ENCODE assay signal across 19 cellular contexts in genomic region chr4:81418572-81418971, GRCh38. TPM values are rescaled to one million over a fixed set of nuclear protein-coding genes. Genes with fewer than 3 reads are reported as not detected.
DNase-seq lines count a peak whose midpoint lies in the region; ATAC-seq, FAIRE-seq and TF ChIP-seq lines count a peak whose summit lies in the region.
"Had no signal": no experiment of that assay in that cellular context is flagged by ENCODE, and none has a peak within 500 bp of the region (broad histone marks: within the 10 kb centered on the region; RNA-seq: fewer than 3 reads in every experiment).

No MANE protein-coding gene starts in this region.

- no peak for TF ChIP-seq EP300 in K562 (IDR thresholded peaks at IDR 0.05; ENCODE audit: low read length)

- no peak for TF ChIP-seq RAD21 in K562 (CRISPR knock-in tag; conservative IDR thresholded peaks at IDR 0.05 in 1 of 2, IDR thresholded peaks at IDR 0.05 in 1 of 2)

- H3K9me3 ChIP-seq in H9 (ENCODE audit: control insufficient read depth, low read depth, low read length) (no peaks in the 10 kb centered on the region), K562 (replicated peaks; ENCODE audit: control insufficient read depth, insufficient read depth, low read depth, low read length) (no peaks in the 10 kb centered on the region)
- H3K9me3 ChIP-seq: A549, Caco-2 had no signal

- H3K23ac ChIP-seq in H9 (ENCODE audit: insufficient read length, low read depth, low read length) = no peak overlapping the region

- no peak for TF ChIP-seq CTCF in H9 (conservative IDR thresholded peaks at IDR 0.05)
- TF ChIP-seq CTCF in K562 (IDR thresholded peaks at IDR 0.05 in 2 of 3, conservative IDR thresholded peaks at IDR 0.05 in 1 of 3; ENCODE audit: insufficient read depth in 2 of 3, low read depth in 1 of 3, low read length in 3 of 3) = no peak
- TF ChIP-seq CTCF in CD14-positive monocyte (IDR thresholded peaks at IDR 0.05) = no peak

- H3K4ac ChIP-seq in H9 (ENCODE audit: low read depth, low read length) = no peak overlapping the region

- no peak overlapping the region for H2BK15ac ChIP-seq in H9 (ENCODE audit: low read depth, low read length)

- H3K4me1 ChIP-seq in H9 (ENCODE audit: insufficient read depth, low read length) = peaks cover 9% of the 10 kb centered on the region; the same call in 1 of the 2 replicates
- H3K4me1 ChIP-seq in K562 (replicated peaks in 1 of 2; ENCODE audit: control insufficient read depth in 2 of 2, insufficient read depth in 2 of 2, low read length in 2 of 2) = peaks cover 7 to 53% of the 10 kb centered on the region in 2 experiments
- H3K4me1 ChIP-seq: A549, Caco-2 had no signal

- H4K91ac ChIP-seq in H9 (ENCODE audit: insufficient read length, low read depth, low read length) = no peak overlapping the region

- H3K27ac Mint-ChIP-seq in H9 = no peak overlapping the region
- H3K27ac Mint-ChIP-seq in memory B cell = peak overlapping the region; percentile 6
- peak overlapping the region in 2 of 7 donors; percentile 54 to 77 for H3K27ac Mint-ChIP-seq in CD14-positive monocyte
- H3K27ac Mint-ChIP-seq: HFFc6 had no signal

- BruUV-seq in K562 (replicated peaks; lab: Mats Ljungman, UMichigan) = no TSS peak

- no peak for ATAC-seq in K562
- no peak for ATAC-seq in memory B cell (ENCODE audit: low read depth)
- ATAC-seq in GM18511 (IDR thresholded peaks at IDR 0.05; ENCODE audit: unreplicated experiment) = no peak
- ATAC-seq: A549, HepG2 had no signal

- H3K27me3 ChIP-seq in H9 (ENCODE audit: insufficient read depth, low read length) (no peaks in the 10 kb centered on the region), K562 (ENCODE audit: control insufficient read depth in 2 of 2, insufficient read depth in 2 of 2, low read length in 2 of 2) (no peaks in the 10 kb centered on the region)

- H4K8ac ChIP-seq in H9 (replicated peaks; ENCODE audit: insufficient read length, low read depth, low read length) = no peak overlapping the region

- no peak overlapping the region for H2BK120ac ChIP-seq in H9 (ENCODE audit: low read depth, low read length, poor library complexity, severe bottlenecking)

- peaks cover 2 to 8% (median 4%) of the 10 kb centered on the region in 3 experiments; a peak in 4 of 7 replicates for H3K36me3 Mint-ChIP-seq in H9 (ENCODE audit: insufficient read depth in 1 of 3, low read depth in 3 of 3)
- H3K36me3 Mint-ChIP-seq in memory B cell = no peaks in the 10 kb centered on the region
- peaks cover 2 to 4% of the 10 kb centered on the region in 2 donors for H3K36me3 Mint-ChIP-seq in CD14-positive monocyte
- H3K36me3 Mint-ChIP-seq: CD8-positive, alpha-beta memory T cell had no signal

- no peak overlapping the region for H3K4me3 Mint-ChIP-seq in H9
- no peak overlapping the region for H3K4me3 Mint-ChIP-seq in memory B cell
- no peak overlapping the region for H3K4me3 Mint-ChIP-seq in CD14-positive monocyte
- H3K4me3 Mint-ChIP-seq: CD8-positive, alpha-beta memory T cell; HFFc6 had no signal

- H3K4me1 Mint-ChIP-seq in H9 = peaks cover 51 to 53% of the 10 kb centered on the region in 2 experiments
- peaks cover 22% of the 10 kb centered on the region for H3K4me1 Mint-ChIP-seq in memory B cell
- peaks cover 23% of the 10 kb centered on the region for H3K4me1 Mint-ChIP-seq in CD14-positive monocyte
- H3K4me1 Mint-ChIP-seq: CD8-positive, alpha-beta memory T cell had no signal

- H3K9me3 Mint-ChIP-seq in H9 = peaks cover 3 to 8% of the 10 kb centered on the region in 2 experiments; a peak in 3 of 5 replicates
- no peaks in the 10 kb centered on the region for H3K9me3 Mint-ChIP-seq in memory B cell
- peaks cover 0 to 6% (median 2%) of the 10 kb centered on the region in 7 donors for H3K9me3 Mint-ChIP-seq in CD14-positive monocyte
- H3K9me3 Mint-ChIP-seq: CD8-positive, alpha-beta memory T cell; HFFc6 had no signal

- H2BK12ac ChIP-seq in H9 (ENCODE audit: insufficient read length, low read depth, low read length) = no peak overlapping the region

- no peaks in the 10 kb centered on the region for H3K79me2 ChIP-seq in H9 (ENCODE audit: insufficient read depth, low read length)
- no peaks in the 10 kb centered on the region for H3K79me2 ChIP-seq in K562 (ENCODE audit: control insufficient read depth, insufficient read depth, low read length)

- H2AFZ ChIP-seq in H9 (ENCODE audit: low read length) = no peak overlapping the region
- peak overlapping the region; percentile 52; the same call in 1 of the 2 replicates for H2AFZ ChIP-seq in K562 (ENCODE audit: low read depth, low read length)

- intact Hi-C loops in K562 (cut with micrococcal nuclease) = no loop called here
- intact Hi-C loops in CD14-positive monocyte (cut with micrococcal nuclease) = loop anchor here in 1 of 2 donors (10.0 kb wide), 1 partner anchor 946 kb away; no protein-coding TSS in a partner anchor

- H3K4me2 ChIP-seq in H9 (ENCODE audit: insufficient read depth, insufficient read length, low read length) = no peak overlapping the region
- H3K4me2 ChIP-seq in K562 (ENCODE audit: insufficient read depth, low read length) = peak overlapping the region; percentile 2; the same call in 1 of the 2 replicates
- H3K4me2 ChIP-seq: A549 had no signal

- DNase-seq in ELF-1 (ENCODE audit: low read depth, low spot score) = peak; percentile 19
- DNase-seq in H9 = no peak
- no peak for DNase-seq in K562 (ENCODE audit: extremely low read depth in 1 of 4, low spot score in 3 of 4)
- no peak for DNase-seq in memory B cell (ENCODE audit: low spot score in 2 of 2)
- no peak for DNase-seq in NCI-H1436 (lab: John Stamatoyannopoulos, UW)
- no peak for DNase-seq in GF-D8 (lab: John Stamatoyannopoulos, UW)
- no peak for DNase-seq in CD14-positive monocyte (ENCODE audit: low spot score)
- DNase-seq: Caco-2; CD8-positive, alpha-beta memory T cell; DND-41; GOT3; HCEC 1CT; HFFc6 had no signal

- no peak overlapping the region for H3K56ac ChIP-seq in H9 (ENCODE audit: insufficient read length, low read depth, low read length)

- H3T11ph ChIP-seq in H9 (ENCODE audit: low read length) = no peak overlapping the region

- no peak overlapping the region for H3K9ac ChIP-seq in H9 (ENCODE audit: extremely low read depth, insufficient read length, low read length)
- H3K9ac ChIP-seq in K562 (ENCODE audit: insufficient read depth in 1 of 2, low read depth in 2 of 2, low read length in 2 of 2) = peak overlapping the region in 1 of 2 experiments; percentile 26; a peak in 1 of 4 replicates

- H3K4me3 ChIP-seq in K562 = no peak overlapping the region
- H3K4me3 ChIP-seq: A549 had no signal

- 0 out of 2 replicates have a peak overlapping the region, but pooled peaks have one; percentile 70 for H3K14ac ChIP-seq in H9 (ENCODE audit: insufficient read depth, low read length)

- H4K20me1 ChIP-seq in H9 (ENCODE audit: control insufficient read depth, insufficient read depth, insufficient read length) = no peaks in the 10 kb centered on the region
- no peaks in the 10 kb centered on the region for H4K20me1 ChIP-seq in K562 (replicated peaks; ENCODE audit: control insufficient read depth, insufficient read depth, low read length)

- no peaks in the 10 kb centered on the region for H3K23me2 ChIP-seq in H9 (ENCODE audit: insufficient read length, low read depth, low read length, poor library complexity, severe bottlenecking)

- FAIRE-seq in K562 (lab: Jason Lieb, UNC) = no peak
- FAIRE-seq: A549, HepG2, HTR-8/SVneo had no signal

- H3K27ac ChIP-seq in H9 (ENCODE audit: insufficient read length, low read depth, low read length) (no peak overlapping the region), K562 (ENCODE audit: extremely low read depth, low read depth, low read length) (no peak overlapping the region; the same call in 2 of the 3 replicates)
- H3K27ac ChIP-seq: A549 had no signal

- no peak for TF ChIP-seq POLR2A in K562 (conservative IDR thresholded peaks at IDR 0.05)

- H3K36me3 ChIP-seq in K562 (ENCODE audit: control insufficient read depth, insufficient read depth, low read length) = no peaks in the 10 kb centered on the region

- H2BK20ac ChIP-seq in H9 (ENCODE audit: low read depth, low read length, poor library complexity, severe bottlenecking) = no peak overlapping the region

- H3K27me3 Mint-ChIP-seq in H9 (ENCODE audit: low read depth) (no peaks in the 10 kb centered on the region; the same call in 1 of the 2 replicates), memory B cell (no peaks in the 10 kb centered on the region), CD14-positive monocyte (ENCODE audit: low read depth in 3 of 3) (peaks cover 0 to 6% (median 0%) of the 10 kb centered on the region in 3 donors)

- H2AK5ac ChIP-seq in H9 (ENCODE audit: insufficient read length, low read length) = no peak overlapping the region

- H2BK5ac ChIP-seq in H9 (ENCODE audit: insufficient read length, low read length) = no peak overlapping the region

- POLR2A ChIA-PET in K562 (lab: Yijun Ruan, JAX) = no interaction called here

- WGBS in H9 (ENCODE audit: extremely low coverage, insufficient read length, low lambda C conversion rate) = no CpG with 5 or more reads among the region's 1 CpG
- WGBS in K562 (ENCODE audit: insufficient coverage, low coverage, missing lambda C conversion rate) = 0% methylated on average over 1 of the region's 1 CpG

- H3K18ac ChIP-seq in H9 (ENCODE audit: insufficient read length, low read depth, low read length) = no peak overlapping the region

- H3K9me1 ChIP-seq in K562 (ENCODE audit: control insufficient read depth, insufficient read depth, low read length) = no peaks in the 10 kb centered on the region

- CTCF ChIA-PET in K562 (lab: Yijun Ruan, JAX; ENCODE audit: low intra/inter-chr PET ratio) = no interaction called here

- in situ Hi-C loops in K562 (cut with MboI) = loop anchor here (10.0 kb wide), 1 partner anchor 416 kb away; no protein-coding TSS in a partner anchor

- no peak overlapping the region for H4K5ac ChIP-seq in H9 (ENCODE audit: insufficient read length, low read depth, low read length)

- no peaks in the 10 kb centered on the region for H3K79me1 ChIP-seq in H9 (ENCODE audit: insufficient read depth, low read depth, low read length, poor library complexity, severe bottlenecking)

RNA-seq across cellular contexts. Expression of gene RASGEF1B, which starts 53.1 kb away (rescaled TPM):
- total RNA-seq in H9 (2021) = 6.4 and 7.5 TPM in 2 replicates
- total RNA-seq in K562 (2011; cell fraction: chromatin; rRNA removed; ENCODE audit: low replicate concordance) = 0.84 and 1.1 TPM in 2 replicates
- total RNA-seq in K562 (2011; cell fraction: nucleolus; rRNA removed) = 0.50 and 1.1 TPM in 2 replicates
- 1.0 and 1.6 TPM in 2 replicates for total RNA-seq in K562 (2011; cell fraction: nucleoplasm; rRNA removed)
- total RNA-seq in K562 (2014; rRNA removed) = 0.08 and 0.23 TPM in 2 replicates
- 0.15 and 0.38 TPM in 2 replicates for total RNA-seq in K562 (2014; rRNA removed; fragmentation: Illumina TruSeq; extraction: Trizol)
- total RNA-seq in K562 (2015; rRNA removed; fragmentation: Illumina TruSeq; extraction: Trizol) = 0.33 and 0.41 TPM in 2 replicates
- 0.35 and 0.42 TPM in 2 replicates for total RNA-seq in K562 (2021)
- 0.57 and 0.76 TPM in 2 replicates for polyA plus RNA-seq in K562 (2011; rRNA removed)
- 0.19 and 0.72 TPM in 2 replicates for polyA plus RNA-seq in K562 (2011; cell fraction: cytosol; rRNA removed)
- polyA plus RNA-seq in K562 (2011; cell fraction: nucleus; rRNA removed) = 1.2 and 1.7 TPM in 2 replicates
- 0.26 and 0.27 TPM in 2 replicates for polyA plus RNA-seq in K562 (2012)
- 0.10 and 0.22 TPM in 2 replicates for polyA plus RNA-seq in K562 (2014; fragmentation: Illumina TruSeq; extraction: Trizol)
- under 1 TPM; 0.04 to 0.20 TPM for polyA plus RNA-seq in K562 (2014; fragmentation: Nextera tagmentation; extraction: Ambion mirVana)
- polyA plus RNA-seq in K562 (2014; rRNA removed) = 0.12 and 0.35 TPM in 2 replicates
- 1.9 and 4.0 TPM in 2 replicates for polyA minus RNA-seq in K562 (2011; rRNA and poly(A)+ RNA removed)
- polyA minus RNA-seq in K562 (2011; cell fraction: cytosol; rRNA and poly(A)+ RNA removed) = 1.3 and 1.7 TPM in 2 replicates
- 1.9 and 4.8 TPM in 2 replicates for polyA minus RNA-seq in K562 (2011; cell fraction: nucleus; rRNA and poly(A)+ RNA removed)
- 10 to 100 TPM; 36.6 to 76.9 TPM for polyA plus RNA-seq in CD14-positive monocyte
- total RNA-seq: HFFc6 had no signal
- polyA plus RNA-seq: AG04450, BJ had no signal
